Comparison of ENCODE assay signal across 1 cellular context in genomic region chr10:52365547-52366432, GRCh38.
TF ChIP-seq lines count a peak whose summit lies in the region.
"Not testable (repeated sequence)": the region's sequence is repeated elsewhere in the genome, so short reads cannot be mapped to it uniquely, and the experiment has no call there.

No MANE protein-coding gene starts in this region.

TF ChIP-seq in HepG2, 621 proteins besides CTCF, POLR2A, EP300 and RAD21 (continued from another document and continues in another):
- 0 out of 2 replicates have a peak, but pooled peaks have one; percentile 22 for TF ChIP-seq HIC2 (CRISPR knock-in tag; IDR thresholded peaks at IDR 0.05; ENCODE audit: low read depth)
- 0 out of 2 replicates have a peak, but pooled peaks have one; percentile 28 for TF ChIP-seq ZNF205 (CRISPR knock-in tag; IDR thresholded peaks at IDR 0.05)
- TF ChIP-seq NR2F6 (IDR thresholded peaks at IDR 0.05) = peak; percentile 87
- peak; percentile 94 for TF ChIP-seq NR2F6 (CRISPR knock-in tag; IDR thresholded peaks at IDR 0.05)
- TF ChIP-seq ZNF503 (CRISPR knock-in tag; IDR thresholded peaks at IDR 0.05) = peak; percentile 85
- TF ChIP-seq STAT6 (CRISPR knock-in tag; IDR thresholded peaks at IDR 0.05; ENCODE audit: borderline replicate concordance) = peak; percentile 58; the same call in 1 of the 2 replicates
- peak; percentile 32; the same call in 1 of the 2 replicates for TF ChIP-seq ZBTB26 (CRISPR knock-in tag; IDR thresholded peaks at IDR 0.05; ENCODE audit: borderline replicate concordance)
- peak; percentile 94 for TF ChIP-seq FOXA3 (CRISPR knock-in tag; IDR thresholded peaks at IDR 0.05)
- 0 out of 2 replicates have a peak, but pooled peaks have one; percentile 52 for TF ChIP-seq ZNF136 (CRISPR knock-in tag; IDR thresholded peaks at IDR 0.05; ENCODE audit: low read depth)
- TF ChIP-seq NR2F2 (IDR thresholded peaks at IDR 0.05; ENCODE audit: borderline replicate concordance, low read depth) = peak; percentile 29; the same call in 1 of the 2 replicates
- TF ChIP-seq NRL (CRISPR knock-in tag; IDR thresholded peaks at IDR 0.05; ENCODE audit: borderline replicate concordance) = peak; percentile 74; the same call in 1 of the 2 replicates
- peak; percentile 69; the same call in 1 of the 2 replicates for TF ChIP-seq CSRNP1 (CRISPR knock-in tag; IDR thresholded peaks at IDR 0.05)
- peak; percentile 80 for TF ChIP-seq YY1 (IDR thresholded peaks at IDR 0.05; ENCODE audit: insufficient read depth, insufficient replicate concordance, low read depth, low read length)
- TF ChIP-seq ZSCAN21 (CRISPR knock-in tag; IDR thresholded peaks at IDR 0.05; ENCODE audit: borderline replicate concordance) = peak; percentile 55
- TF ChIP-seq ZNF343 (CRISPR knock-in tag; IDR thresholded peaks at IDR 0.05) = 0 out of 2 replicates have a peak, but pooled peaks have one; percentile 52
- peak; percentile 72; the same call in 1 of the 2 replicates for TF ChIP-seq AKAP8 (CRISPR knock-in tag; IDR thresholded peaks at IDR 0.05)
- peak; percentile 94 for TF ChIP-seq FOXJ3 (CRISPR knock-in tag; IDR thresholded peaks at IDR 0.05; ENCODE audit: borderline replicate concordance)
- TF ChIP-seq PHF21A (CRISPR knock-in tag; IDR thresholded peaks at IDR 0.05) = peak; percentile 81; the same call in 1 of the 2 replicates
- TF ChIP-seq GFI1 (CRISPR knock-in tag; IDR thresholded peaks at IDR 0.05; ENCODE audit: borderline replicate concordance) = peak; percentile 65; the same call in 1 of the 2 replicates
- peak; percentile 83; the same call in 1 of the 2 replicates for TF ChIP-seq ZNF552 (CRISPR knock-in tag; IDR thresholded peaks at IDR 0.05; ENCODE audit: borderline replicate concordance)
- peak; percentile 62; the same call in 1 of the 2 replicates for TF ChIP-seq ZNF430 (CRISPR knock-in tag; IDR thresholded peaks at IDR 0.05)
- peak; percentile 89 for TF ChIP-seq ZFP90 (CRISPR knock-in tag; IDR thresholded peaks at IDR 0.05; ENCODE audit: borderline replicate concordance)
- TF ChIP-seq ZBTB42 (CRISPR knock-in tag; IDR thresholded peaks at IDR 0.05) = peak; percentile 91; the same call in 1 of the 2 replicates
- 0 out of 2 replicates have a peak, but pooled peaks have one; percentile 65 for TF ChIP-seq ZNF557 (CRISPR knock-in tag; IDR thresholded peaks at IDR 0.05)
- 0 out of 2 replicates have a peak, but pooled peaks have one; percentile 42 for TF ChIP-seq SPEN (CRISPR knock-in tag; IDR thresholded peaks at IDR 0.05; ENCODE audit: low read depth)
- TF ChIP-seq DMAP1 (CRISPR knock-in tag; IDR thresholded peaks at IDR 0.05) = peak; percentile 75
- peak; percentile 94 for TF ChIP-seq AHDC1 (CRISPR knock-in tag; IDR thresholded peaks at IDR 0.05; ENCODE audit: borderline replicate concordance)
- peak; percentile 87; the same call in 1 of the 2 replicates for TF ChIP-seq ZNF766 (CRISPR knock-in tag; IDR thresholded peaks at IDR 0.05; ENCODE audit: borderline replicate concordance)
- 0 out of 2 replicates have a peak, but pooled peaks have one; percentile 46 for TF ChIP-seq EED (CRISPR knock-in tag; IDR thresholded peaks at IDR 0.05)
- TF ChIP-seq NCOA5 (CRISPR knock-in tag; IDR thresholded peaks at IDR 0.05) = 0 out of 2 replicates have a peak, but pooled peaks have one; percentile 54
- peak; percentile 63; the same call in 1 of the 2 replicates for TF ChIP-seq ZNF230 (CRISPR knock-in tag; IDR thresholded peaks at IDR 0.05)
- peak; percentile 33; the same call in 1 of the 2 replicates for TF ChIP-seq ZNF644 (CRISPR knock-in tag; IDR thresholded peaks at IDR 0.05; ENCODE audit: low read depth)
- not testable (repeated sequence) for TF ChIP-seq TCF12 (IDR thresholded peaks at IDR 0.05)
- 0 out of 2 replicates have a peak, but pooled peaks have one; percentile 46 for TF ChIP-seq TCF12 (CRISPR knock-in tag; IDR thresholded peaks at IDR 0.05)
- peak; percentile 48; the same call in 1 of the 2 replicates for TF ChIP-seq FOXA1 (IDR thresholded peaks at IDR 0.05)
- TF ChIP-seq FOXA1 (CRISPR knock-in tag; IDR thresholded peaks at IDR 0.05) = peak; percentile 97
- TF ChIP-seq MAF1 (CRISPR knock-in tag; IDR thresholded peaks at IDR 0.05; ENCODE audit: borderline replicate concordance) = peak; percentile 64; the same call in 1 of the 2 replicates
- peak; percentile 32; the same call in 1 of the 2 replicates for TF ChIP-seq DRAP1 (CRISPR knock-in tag; IDR thresholded peaks at IDR 0.05)
- peak; percentile 57; the same call in 1 of the 2 replicates for TF ChIP-seq SNAI1 (CRISPR knock-in tag; IDR thresholded peaks at IDR 0.05; ENCODE audit: borderline replicate concordance)
- TF ChIP-seq ZNF605 (CRISPR knock-in tag; IDR thresholded peaks at IDR 0.05) = 0 out of 2 replicates have a peak, but pooled peaks have one; percentile 38
- TF ChIP-seq IRF9 (CRISPR knock-in tag; IDR thresholded peaks at IDR 0.05; ENCODE audit: borderline replicate concordance) = peak; percentile 54; the same call in 1 of the 2 replicates
- TF ChIP-seq ZNF367 (CRISPR knock-in tag; IDR thresholded peaks at IDR 0.05; ENCODE audit: borderline replicate concordance) = peak; percentile 62; the same call in 1 of the 2 replicates
- 0 out of 2 replicates have a peak, but pooled peaks have one; percentile 21 for TF ChIP-seq CCDC6 (CRISPR knock-in tag; IDR thresholded peaks at IDR 0.05)
- TF ChIP-seq ZBTB34 (CRISPR knock-in tag; IDR thresholded peaks at IDR 0.05) = peak; percentile 74
- TF ChIP-seq NCOA2 (CRISPR knock-in tag; IDR thresholded peaks at IDR 0.05) = peak; percentile 87
